ENCODE assay signal across 21 cellular contexts in genomic region chr12:111103583-111103982, GRCh38.
A peak's percentile ranks its signal among the peaks of the same experiment; 100 is the strongest.
DNase-seq lines count a peak whose midpoint lies in the region; ATAC-seq, FAIRE-seq and TF ChIP-seq lines count a peak whose summit lies in the region.
"Had no signal": no experiment of that assay in that cellular context is flagged by ENCODE, and none has a peak within 500 bp of the region (broad histone marks: within the 10 kb centered on the region; RNA-seq: fewer than 3 reads in every experiment).

No MANE protein-coding gene starts in this region.

- no peak for FAIRE-seq in K562 (lab: Jason Lieb, UNC)
- FAIRE-seq: A549, GM12891, GM18507, H54 had no signal

- no peak overlapping the region for H3K4me3 Mint-ChIP-seq in endodermal cell
- H3K4me3 Mint-ChIP-seq: CD4-positive, alpha-beta memory T cell had no signal

- in situ Hi-C loops in K562 (cut with MboI) = no loop called here

- H2AFZ ChIP-seq in HCT116 (ENCODE audit: low read depth, low read length, poor library complexity, severe bottlenecking) (no peak overlapping the region), K562 (ENCODE audit: low read depth, low read length) (no peak overlapping the region)

- no peaks in the 10 kb centered on the region for H3K4me1 Mint-ChIP-seq in endodermal cell

- 0% methylated on average over 2 of the region's 2 CpGs for WGBS in K562 (ENCODE audit: insufficient coverage, low coverage, missing lambda C conversion rate)
- 93 to 99% methylated on average over 2 of the region's 2 CpGs for WGBS in endodermal cell (ENCODE audit: insufficient coverage in 1 of 2, insufficient read length in 1 of 2), 2 experiments

- no peaks in the 10 kb centered on the region for H3K9me3 ChIP-seq in HCT116 (ENCODE audit: control insufficient read depth in 1 of 2, insufficient read depth in 1 of 2, low read depth in 1 of 2, low read length in 2 of 2)
- H3K9me3 ChIP-seq in K562 (replicated peaks; ENCODE audit: control insufficient read depth, insufficient read depth, low read depth, low read length) = no peaks in the 10 kb centered on the region
- H3K9me3 ChIP-seq in endodermal cell (ENCODE audit: control insufficient read depth, low read length) = no peaks in the 10 kb centered on the region
- H3K9me3 ChIP-seq: A549, HAP-1 had no signal

- no peak for TF ChIP-seq CTCF in HCT116 (IDR thresholded peaks at IDR 0.05 in 2 of 3, conservative IDR thresholded peaks at IDR 0.05 in 1 of 3; ENCODE audit: borderline replicate concordance in 1 of 3, insufficient read depth in 1 of 3, low read depth in 2 of 3, low read length in 2 of 3)
- no peak for TF ChIP-seq CTCF in K562 (IDR thresholded peaks at IDR 0.05 in 2 of 3, conservative IDR thresholded peaks at IDR 0.05 in 1 of 3; ENCODE audit: insufficient read depth in 2 of 3, low read depth in 1 of 3, low read length in 3 of 3)
- TF ChIP-seq CTCF in endodermal cell (conservative IDR thresholded peaks at IDR 0.05) = no peak

- CTCF ChIA-PET in HCT116 (lab: Charles Lee) = no interaction called here
- CTCF ChIA-PET in K562 (lab: Yijun Ruan, JAX; ENCODE audit: low intra/inter-chr PET ratio) = no interaction called here

- POLR2A ChIA-PET in HCT116 (lab: Charles Lee) = no interaction called here
- POLR2A ChIA-PET in K562 (lab: Yijun Ruan, JAX) = no interaction called here

- DNase-seq in NCI-H2171 treated with DMSO at 0.1 percent for 48 hours (lab: John Stamatoyannopoulos, UW) (peak; percentile 37), NCI-H2171 (lab: John Stamatoyannopoulos, UW) (no peak), HCT116 (ENCODE audit: low read depth, low spot score) (no peak), K562 (ENCODE audit: extremely low read depth in 1 of 4, low spot score in 3 of 4) (no peak), endodermal cell (no peak), NOMO-1 (lab: John Stamatoyannopoulos, UW; ENCODE audit: unreplicated experiment in 2 of 2) (no peak)
- DNase-seq: 8988T; ACHN; C1 segment of cervical spinal cord; Calu3; CD4-positive, alpha-beta memory T cell; COR-L47; DMS53; DMS79 treated with DMSO at 0.1 percent for 48 hours; GF-D8; GOT3 had no signal

- intact Hi-C loops in HCT116 (cut with micrococcal nuclease) (no loop called here), K562 (cut with micrococcal nuclease) (no loop called here)

- TF ChIP-seq RAD21 in HCT116 (IDR thresholded peaks at IDR 0.05; ENCODE audit: low read depth) = no peak
- TF ChIP-seq RAD21 in K562 (CRISPR knock-in tag; conservative IDR thresholded peaks at IDR 0.05 in 1 of 2, IDR thresholded peaks at IDR 0.05 in 1 of 2) = no peak

- TF ChIP-seq POLR2A in HCT116 (IDR thresholded peaks at IDR 0.05; ENCODE audit: borderline replicate concordance, extremely low read depth, insufficient read depth, insufficient read length) = no peak
- TF ChIP-seq POLR2A in K562 (conservative IDR thresholded peaks at IDR 0.05) = no peak

- H3K36me3 ChIP-seq in HCT116 (ENCODE audit: control insufficient read depth in 1 of 2, insufficient read depth in 2 of 2, low read length in 2 of 2) = no peaks in the 10 kb centered on the region
- H3K36me3 ChIP-seq in K562 (ENCODE audit: control insufficient read depth, insufficient read depth, low read length) = no peaks in the 10 kb centered on the region
- H3K36me3 ChIP-seq in endodermal cell (ENCODE audit: control insufficient read depth, insufficient read depth, low read length) = no peaks in the 10 kb centered on the region
- H3K36me3 ChIP-seq: HAP-1 had no signal

- no peaks in the 10 kb centered on the region for H3K27me3 Mint-ChIP-seq in endodermal cell (ENCODE audit: insufficient read depth)

- peaks cover 6% of the 10 kb centered on the region for H3K36me3 Mint-ChIP-seq in endodermal cell (ENCODE audit: low read depth)
- H3K36me3 Mint-ChIP-seq: CD4-positive, alpha-beta memory T cell had no signal

- H3K4me3 ChIP-seq in HCT116 (replicated peaks in 1 of 2; ENCODE audit: low read depth in 1 of 2, low read length in 2 of 2) = no peak overlapping the region
- H3K4me3 ChIP-seq in K562 = no peak overlapping the region
- H3K4me3 ChIP-seq in endodermal cell (ENCODE audit: low read length) = no peak overlapping the region
- H3K4me3 ChIP-seq: A549, HAP-1 had no signal

- H3K9me2 ChIP-seq in HCT116 (ENCODE audit: insufficient read depth) = no peaks in the 10 kb centered on the region

- H3K9me1 ChIP-seq in K562 (ENCODE audit: control insufficient read depth, insufficient read depth, low read length) = no peaks in the 10 kb centered on the region

- ATAC-seq in HCT116 = 0 out of 2 replicates have a peak, but pooled peaks have one; percentile 27
- ATAC-seq in K562 = no peak
- ATAC-seq: A549 had no signal

- H3K9ac ChIP-seq in HCT116 (ENCODE audit: low read length) (no peak overlapping the region), K562 (ENCODE audit: insufficient read depth in 1 of 2, low read depth in 2 of 2, low read length in 2 of 2) (no peak overlapping the region), endodermal cell (ENCODE audit: extremely low read depth, low read length, poor library complexity, severe bottlenecking) (no peak overlapping the region)

- no peak for TF ChIP-seq EP300 in K562 (IDR thresholded peaks at IDR 0.05; ENCODE audit: low read length)

- H3K4me1 ChIP-seq in HCT116 (ENCODE audit: control insufficient read depth in 1 of 2, insufficient read depth in 2 of 2, low read length in 2 of 2) (no peaks in the 10 kb centered on the region), K562 (replicated peaks in 1 of 2; ENCODE audit: control insufficient read depth in 2 of 2, insufficient read depth in 2 of 2, low read length in 2 of 2) (no peaks in the 10 kb centered on the region), endodermal cell (ENCODE audit: control insufficient read depth, insufficient read depth, low read length) (no peaks in the 10 kb centered on the region)
- H3K4me1 ChIP-seq: A549 had no signal

- H3K27ac ChIP-seq in HCT116 (ENCODE audit: low read depth, low read length) (no peak overlapping the region), K562 (ENCODE audit: extremely low read depth, low read depth, low read length) (no peak overlapping the region), endodermal cell (ENCODE audit: low read depth, low read length) (no peak overlapping the region)
- H3K27ac ChIP-seq: A549 had no signal

- H3K4me2 ChIP-seq in HCT116 (ENCODE audit: low read length) (no peak overlapping the region), K562 (ENCODE audit: insufficient read depth, low read length) (no peak overlapping the region)
- H3K4me2 ChIP-seq: A549 had no signal

- RAD21 ChIA-PET in HCT116 (lab: Charles Lee; ENCODE audit: low non-redundant PET in 1 of 2, low total read pairs in 2 of 2, uncharacterized antibody in 2 of 2, unreplicated experiment in 2 of 2) = no interaction called here

- H4K20me1 ChIP-seq in HCT116 (ENCODE audit: insufficient read depth) (no peaks in the 10 kb centered on the region), K562 (replicated peaks; ENCODE audit: control insufficient read depth, insufficient read depth, low read length) (0 out of 2 replicates have a peak, but pooled peaks cover 3% of the 10 kb centered on the region)

- H3K9me3 Mint-ChIP-seq in endodermal cell = peaks cover 4% of the 10 kb centered on the region

- H3K27me3 ChIP-seq in HCT116 (ENCODE audit: insufficient read depth, low read length) (peaks cover 21% of the 10 kb centered on the region; the same call in 1 of the 2 replicates), K562 (ENCODE audit: control insufficient read depth in 2 of 2, insufficient read depth in 2 of 2, low read length in 2 of 2) (peaks cover 19 to 53% of the 10 kb centered on the region in 2 experiments; a peak in 4 of 5 replicates), endodermal cell (ENCODE audit: control insufficient read depth, insufficient read depth, low read length, poor library complexity, severe bottlenecking) (no peaks in the 10 kb centered on the region)

- H3K79me2 ChIP-seq in HCT116 (ENCODE audit: insufficient read depth, low read length) (no peaks in the 10 kb centered on the region), K562 (ENCODE audit: control insufficient read depth, insufficient read depth, low read length) (no peaks in the 10 kb centered on the region)

- BruUV-seq in HCT116 (replicated peaks; lab: Mats Ljungman, UMichigan) (no TSS peak), K562 (replicated peaks; lab: Mats Ljungman, UMichigan) (no TSS peak)

- H3K27ac Mint-ChIP-seq in endodermal cell = no peak overlapping the region
- H3K27ac Mint-ChIP-seq: CD4-positive, alpha-beta memory T cell had no signal

TF ChIP-seq in HCT116, 20 proteins besides CTCF, POLR2A, EP300 and RAD21:
- TF ChIP-seq CEBPB (IDR thresholded peaks at IDR 0.05; ENCODE audit: low read depth) (no peak), EGR1 (IDR thresholded peaks at IDR 0.05; ENCODE audit: low read depth) (no peak), EZH2phosphoT487 (IDR thresholded peaks at IDR 0.05; ENCODE audit: borderline replicate concordance) (no peak)

TF ChIP-seq in K562, 482 proteins besides CTCF, POLR2A, EP300 and RAD21:
- peak; percentile 22 for TF ChIP-seq RBM25 (IDR thresholded peaks at IDR 0.05; ENCODE audit: low read depth, low read length, severe bottlenecking)
- no peak for TF ChIP-seq JUNB (CRISPR knock-in tag; conservative IDR thresholded peaks at IDR 0.05)
